1 cellular context compared by ENCODE assay signal in the genomic region with DNA sequence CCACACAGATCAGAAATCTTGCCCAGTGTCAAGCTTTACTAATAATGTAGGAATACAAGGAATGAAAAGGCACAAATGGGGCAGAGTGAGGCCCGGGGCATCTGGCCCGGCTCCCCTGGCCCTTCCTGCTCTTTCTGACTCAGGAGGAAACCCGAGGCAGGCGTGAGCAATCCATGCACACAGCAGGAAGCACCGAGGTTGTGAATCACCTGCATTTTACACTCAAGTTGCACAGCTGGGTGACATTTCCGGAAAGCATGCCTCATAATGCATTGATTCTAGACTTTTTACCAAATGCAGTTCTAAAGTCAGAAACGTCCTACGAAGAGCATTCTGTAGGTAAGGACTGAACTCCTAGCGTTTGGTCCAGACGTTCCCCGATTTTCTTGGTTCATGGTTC.
TF ChIP-seq lines count a peak whose summit lies in the region.

No MANE protein-coding gene starts in this region.

TF ChIP-seq in GM12878, 131 proteins besides CTCF, POLR2A, EP300 and RAD21:
- TF ChIP-seq TCF3 (IDR thresholded peaks at IDR 0.05; ENCODE audit: borderline replicate concordance, insufficient read depth, low read depth, low read length) = no peak
- TF ChIP-seq, protein P1, sequence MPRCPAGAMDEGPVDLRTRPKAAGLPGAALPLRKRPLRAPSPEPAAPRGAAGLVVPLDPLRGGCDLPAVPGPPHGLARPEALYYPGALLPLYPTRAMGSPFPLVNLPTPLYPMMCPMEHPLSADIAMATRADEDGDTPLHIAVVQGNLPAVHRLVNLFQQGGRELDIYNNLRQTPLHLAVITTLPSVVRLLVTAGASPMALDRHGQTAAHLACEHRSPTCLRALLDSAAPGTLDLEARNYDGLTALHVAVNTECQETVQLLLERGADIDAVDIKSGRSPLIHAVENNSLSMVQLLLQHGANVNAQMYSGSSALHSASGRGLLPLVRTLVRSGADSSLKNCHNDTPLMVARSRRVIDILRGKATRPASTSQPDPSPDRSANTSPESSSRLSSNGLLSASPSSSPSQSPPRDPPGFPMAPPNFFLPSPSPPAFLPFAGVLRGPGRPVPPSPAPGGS (IDR thresholded peaks at IDR 0.05; ENCODE audit: borderline replicate concordance, insufficient read depth, low read depth, low read length, poor library complexity, severe bottlenecking) = peak; percentile 71
